8 cellular contexts compared by ENCODE assay signal in genomic region chr4:70601422-70602039, GRCh38. TPM values are rescaled to one million over a fixed set of nuclear protein-coding genes. Genes with fewer than 3 reads are reported as not detected.
DNase-seq lines count a peak whose midpoint lies in the region; ATAC-seq, FAIRE-seq and TF ChIP-seq lines count a peak whose summit lies in the region.

No MANE protein-coding gene starts in this region.

- H3K36me3 ChIP-seq in heart left ventricle: no peaks in the 10 kb centered on the region
- no peaks in the 10 kb centered on the region for H3K36me3 ChIP-seq in sigmoid colon

- intact Hi-C loops in heart left ventricle (cut with DNase I): loop anchor here in 1 of 10 donors (5.0 kb wide), 1 partner anchor 1111 kb away; no protein-coding TSS in a partner anchor
- intact Hi-C loops in sigmoid colon (cut with DNase I): no loop called here
- intact Hi-C loops in posterior vena cava (cut with DNase I): loop anchor here in 1 of 2 donors (10.0 kb wide), 1 partner anchor 103 kb away; no protein-coding TSS in a partner anchor

- TF ChIP-seq POLR2A in GM12891 (IDR thresholded peaks at IDR 0.05; ENCODE audit: low read depth, low read length) (no peak), heart left ventricle (IDR thresholded peaks at IDR 0.05) (no peak), sigmoid colon (IDR thresholded peaks at IDR 0.05) (no peak)

- H3K4me1 ChIP-seq in heart left ventricle (no peaks in the 10 kb centered on the region), sigmoid colon (no peaks in the 10 kb centered on the region)

- H3K27me3 ChIP-seq in heart left ventricle (no peaks in the 10 kb centered on the region), sigmoid colon (no peaks in the 10 kb centered on the region)

- TF ChIP-seq EP300 in sigmoid colon (IDR thresholded peaks at IDR 0.05): no peak

- 33 to 42% (median 36%) methylated on average over 5 of the region's 5 CpGs for WGBS in heart left ventricle, 4 donors
- WGBS in sigmoid colon, 2 donors: 29 to 44% methylated on average over 5 of the region's 5 CpGs

- peak; percentile 18 for DNase-seq in GM12891 (ENCODE audit: insufficient read length, low spot score)
- peak; percentile 44 for DNase-seq in MV-4-11 (lab: John Stamatoyannopoulos, UW)
- peak; percentile 79 for DNase-seq in SHP77 treated with DMSO at 0.1 percent for 48 hours (lab: John Stamatoyannopoulos, UW)
- peak in 3 of 4 experiments; percentile 3 to 30 (median 24) for DNase-seq in activated naive CD4-positive, alpha-beta T cell (lab: John Stamatoyannopoulos, UW)
- DNase-seq in heart left ventricle: peak in 3 of 5 donors; percentile 19 to 34 (median 23)
- no peak for DNase-seq in sigmoid colon
- DNase-seq in posterior vena cava (ENCODE audit: low spot score): no peak

- peak; percentile 97 for FAIRE-seq in GM12891 (lab: Jason Lieb, UNC)

- H3K4me3 ChIP-seq in heart left ventricle (no peak overlapping the region), sigmoid colon (no peak overlapping the region)

- H3K9me3 ChIP-seq in heart left ventricle: no peaks in the 10 kb centered on the region
- no peaks in the 10 kb centered on the region for H3K9me3 ChIP-seq in sigmoid colon

- peak; percentile 35 to 65 (median 58) for TF ChIP-seq CTCF in heart left ventricle (IDR thresholded peaks at IDR 0.05)
- TF ChIP-seq CTCF in sigmoid colon (IDR thresholded peaks at IDR 0.05): peak in 3 of 4 experiments; percentile 35 to 50 (median 42)

- peak; percentile 98 for ATAC-seq in HG02588 (IDR thresholded peaks at IDR 0.05; ENCODE audit: unreplicated experiment)
- ATAC-seq in heart left ventricle: peak in 3 of 4 donors; percentile 53 to 68 (median 64)

- H3K27ac ChIP-seq in heart left ventricle (no peak overlapping the region), sigmoid colon (no peak overlapping the region)

TF ChIP-seq in GM12891, 5 proteins besides CTCF, POLR2A, EP300 and RAD21:
- no peak for TF ChIP-seq PAX5 (IDR thresholded peaks at IDR 0.05; ENCODE audit: insufficient read depth, low read length, severe bottlenecking)
- no peak for TF ChIP-seq POU2F2 (IDR thresholded peaks at IDR 0.05; ENCODE audit: low read depth, low read length)
- no peak for TF ChIP-seq TAF1 (IDR thresholded peaks at IDR 0.05; ENCODE audit: low read depth, low read length)
- TF ChIP-seq POLR2AphosphoS5 (IDR thresholded peaks at IDR 0.05; ENCODE audit: low read depth, low read length): no peak
- peak; percentile 72 for TF ChIP-seq SPI1 (IDR thresholded peaks at IDR 0.05; ENCODE audit: low read depth, low read length)
TF ChIP-seq in GM12891: peak in this region for 1.

RNA-seq across cellular contexts. Expression of gene AMBN, which starts 9.5 kb away (rescaled TPM):
- polyA plus RNA-seq in GM12891 (2012; ENCODE audit: low read depth, missing spikeins): not detected
- total RNA-seq in heart left ventricle (not detected), sigmoid colon (not detected), posterior vena cava (not detected)
- polyA plus RNA-seq in heart left ventricle (not detected), sigmoid colon (not detected)

RNA-seq across cellular contexts. Expression of gene ENAM, which starts 27.0 kb away (rescaled TPM):
- polyA plus RNA-seq in GM12891 (2012; ENCODE audit: low read depth, missing spikeins): not detected
- total RNA-seq in heart left ventricle: 10 to 100 TPM in 2 of 9 donors, 1 to 10 TPM in 7; 3.7 to 16.0 (median 9.4) TPM
- polyA plus RNA-seq in heart left ventricle: 1 to 10 TPM in 1 of 2 donors, under 1 TPM in 1; 0.98 to 1.3 TPM
- total RNA-seq in sigmoid colon: under 1 TPM in 2 of 4 donors, not detected in 2; under 0.01 to 0.28 TPM
- not detected for polyA plus RNA-seq in sigmoid colon
- total RNA-seq in posterior vena cava: under 1 TPM; 0.14 to 0.62 TPM

Comparison
In these comparisons a context has a peak if more than half of its experiments do, and no peak if none do; other contexts are left out.
1. DNase-seq: peak in GM12891 (single experiment), MV-4-11 (single experiment), SHP77 treated with DMSO at 0.1 percent for 48 hours (single experiment), activated naive CD4-positive, alpha-beta T cell (3 of 4) and heart left ventricle (3 of 5); none in sigmoid colon (single experiment) and posterior vena cava (single experiment).